Comparison of ENCODE assay signal across 1 cellular context in the genomic region with DNA sequence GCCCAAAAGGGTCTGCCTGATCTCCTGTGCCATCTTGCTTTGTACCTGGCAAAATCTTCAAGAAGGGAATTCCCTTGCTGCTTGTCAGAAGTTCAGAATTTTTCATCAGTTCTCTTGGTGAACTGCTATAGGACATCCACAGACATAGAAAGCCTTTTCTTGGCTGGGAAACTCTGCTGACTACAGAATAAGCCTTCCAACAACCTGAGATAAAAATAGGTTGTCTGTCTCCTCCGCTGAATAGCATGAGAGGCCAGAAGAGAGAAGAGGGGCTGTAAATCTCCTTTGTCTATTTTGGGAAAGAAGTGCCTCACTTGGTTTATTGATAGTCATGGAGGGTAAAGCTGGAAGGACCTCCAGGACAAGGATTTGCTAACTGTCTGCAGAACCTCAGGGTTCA.
TF ChIP-seq lines count a peak whose summit lies in the region.

No MANE protein-coding gene starts in this region.

TF ChIP-seq in H1, 55 proteins besides CTCF, POLR2A, EP300 and RAD21:
- no peak for TF ChIP-seq SRF (IDR thresholded peaks at IDR 0.05; ENCODE audit: low read depth, low read length)
- TF ChIP-seq, protein P1, sequence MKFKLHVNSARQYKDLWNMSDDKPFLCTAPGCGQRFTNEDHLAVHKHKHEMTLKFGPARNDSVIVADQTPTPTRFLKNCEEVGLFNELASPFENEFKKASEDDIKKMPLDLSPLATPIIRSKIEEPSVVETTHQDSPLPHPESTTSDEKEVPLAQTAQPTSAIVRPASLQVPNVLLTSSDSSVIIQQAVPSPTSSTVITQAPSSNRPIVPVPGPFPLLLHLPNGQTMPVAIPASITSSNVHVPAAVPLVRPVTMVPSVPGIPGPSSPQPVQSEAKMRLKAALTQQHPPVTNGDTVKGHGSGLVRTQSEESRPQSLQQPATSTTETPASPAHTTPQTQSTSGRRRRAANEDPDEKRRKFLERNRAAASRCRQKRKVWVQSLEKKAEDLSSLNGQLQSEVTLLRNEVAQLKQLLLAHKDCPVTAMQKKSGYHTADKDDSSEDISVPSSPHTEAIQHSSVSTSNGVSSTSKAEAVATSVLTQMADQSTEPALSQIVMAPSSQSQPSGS (IDR thresholded peaks at IDR 0.05; ENCODE audit: low read length), result no peak
- TF ChIP-seq CEBPB (IDR thresholded peaks at IDR 0.05; ENCODE audit: low read depth, low read length), result no peak
- TF ChIP-seq SP4 (IDR thresholded peaks at IDR 0.05; ENCODE audit: low read length), result no peak
TF ChIP-seq in H1: peak in this region for 0.
